ENCODE assay signal across 24 cellular contexts in the genomic region with DNA sequence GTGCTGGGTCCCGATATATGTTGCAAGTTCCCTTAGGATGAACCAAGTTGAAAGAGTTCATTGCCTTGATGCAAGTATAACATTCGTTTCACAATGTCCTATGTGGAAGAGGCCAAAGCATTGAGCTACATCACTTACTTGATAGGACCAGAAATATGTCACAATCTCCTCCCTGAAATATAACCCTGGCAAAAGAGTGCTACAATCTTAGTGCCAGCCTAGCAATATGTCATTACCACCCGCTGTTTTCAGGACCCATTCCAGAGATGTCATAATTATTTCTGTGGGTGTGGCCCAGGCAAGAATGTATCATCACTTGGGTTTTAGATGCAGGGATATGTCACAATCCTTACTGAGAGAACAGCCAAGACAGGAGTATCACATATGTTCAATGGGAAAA.
"Had no signal": no experiment of that assay in that cellular context is flagged by ENCODE, and none has a peak within 500 bp of the region (broad histone marks: within the 10 kb centered on the region; RNA-seq: fewer than 3 reads in every experiment).

No MANE protein-coding gene starts in this region.

- DNase-seq: activated B cell treated with CpG ODN at 0.5 μM for 24 hours; activated CD4-positive, alpha-beta T cell treated with anti-CD3 and anti-CD28 coated beads for 1 hour; activated CD4-positive, alpha-beta T cell treated with anti-CD3 and anti-CD28 coated beads, Interleukin-2, amount 10 ng/mL, durations not matched to agents 24 days and 14 days; activated CD4-positive, alpha-beta T cell treated with anti-CD3 and anti-CD28 coated beads, Interleukin-2, amount 50 U/mL, for 48 hours; activated CD8-positive, alpha-beta memory T cell treated with anti-CD3 and anti-CD28 coated beads for 24 hours; activated gamma-delta T cell; activated naive CD4-positive, alpha-beta T cell treated with anti-CD3 and anti-CD28 coated beads for 36 hours; activated naive CD8-positive, alpha-beta T cell treated with anti-CD3 and anti-CD28 coated beads for 36 hours; activated T-cell treated with anti-CD3 and anti-CD28 coated beads, Interleukin-2, amount 50 U/mL, for 4 hours; brain microvascular endothelial cell; cerebellar nuclear complex; KG1; MM.1S; NCI-H146; NCI-H187 treated with DMSO at 0.1 percent for 48 hours; NCI-H345; NCI-H524; PC-3; T-cell; T-helper 2 cell; T1000 had no signal

- H3K27me3 ChIP-seq: brain microvascular endothelial cell, cardiac muscle cell had no signal

- H3K4me3 ChIP-seq: cardiac muscle cell, SK-N-MC had no signal

- H3K36me3 ChIP-seq: brain microvascular endothelial cell, cardiac muscle cell had no signal

- ATAC-seq: activated T-cell treated with anti-CD3 and anti-CD28 coated beads, Interleukin-2, amount 50 U/mL, for 4 hours; activated T-helper 17 cell treated with anti-CD3 and anti-CD28 coated beads, Interleukin-2, amount 50 U/mL, for 72 hours; PC-3; T-cell had no signal

- H3K27ac ChIP-seq: brain microvascular endothelial cell, cardiac muscle cell, SK-N-MC had no signal
